8 cellular contexts compared by ENCODE assay signal in genomic region chr17:4554997-4555799, GRCh38. TPM values are rescaled to one million over a fixed set of nuclear protein-coding genes. Genes with fewer than 3 reads are reported as not detected.
DNase-seq lines count a peak whose midpoint lies in the region; ATAC-seq, FAIRE-seq and TF ChIP-seq lines count a peak whose summit lies in the region.

TSS of gene MYBBP1A (minus strand) at chr17:4555384. CDS start at chr17:4555324, 60 bp downstream.

- H3K36me3 ChIP-seq in bronchial epithelial cell (ENCODE audit: control insufficient read depth, insufficient read depth, low read length) (peaks cover 33% of the 10 kb centered on the region), smooth muscle cell (ENCODE audit: low read depth) (no peaks in the 10 kb centered on the region)

- peaks cover 17% of the 10 kb centered on the region for H3K4me1 ChIP-seq in smooth muscle cell (ENCODE audit: low read depth)

- POLR2A ChIA-PET in AG04450 (lab: Yijun Ruan, JAX): interaction anchor here (0.6 to 1.0 kb wide), 3 partner anchors 10 to 12 kb away, joined by 3 read pairs; no protein-coding TSS in a partner anchor

- 1% methylated on average over 69 of the region's 69 CpGs for WGBS in smooth muscle cell (ENCODE audit: low lambda C conversion rate)

- TF ChIP-seq CTCF in AG04450 (IDR thresholded peaks at IDR 0.05; ENCODE audit: low read depth, low read length): peak; percentile 31; the same call in 1 of the 2 replicates
- TF ChIP-seq CTCF in WI38 (IDR thresholded peaks at IDR 0.05; ENCODE audit: low read depth, low read length): no peak
- TF ChIP-seq CTCF in bronchial epithelial cell (IDR thresholded peaks at IDR 0.05; ENCODE audit: insufficient read depth, low read length, severe bottlenecking): no peak
- peak; percentile 31 for TF ChIP-seq CTCF in smooth muscle cell (IDR thresholded peaks at IDR 0.05; ENCODE audit: borderline replicate concordance, insufficient read depth, poor library complexity, severe bottlenecking)

- DNase-seq in AG04450 (ENCODE audit: low read depth, low spot score): peak; percentile 85
- peak; percentile 84 for DNase-seq in NCI-H2227 treated with DMSO at 0.1 percent for 48 hours (lab: John Stamatoyannopoulos, UW)
- DNase-seq in bronchial epithelial cell (ENCODE audit: low read depth): peak; percentile 86
- DNase-seq in iPS-NIHi7 (ENCODE audit: extremely low spot score): peak; percentile 100
- DNase-seq in smooth muscle cell (lab: John Stamatoyannopoulos, UW; ENCODE audit: unreplicated experiment): peak; percentile 85

- no peaks in the 10 kb centered on the region for H3F3A ChIP-seq in smooth muscle cell (ENCODE audit: low read depth)

- ATAC-seq in GM18870 (IDR thresholded peaks at IDR 0.05; ENCODE audit: unreplicated experiment): peak; percentile 58
- ATAC-seq in HG03139 (IDR thresholded peaks at IDR 0.05; ENCODE audit: unreplicated experiment): peak; percentile 79

- H3K79me2 ChIP-seq in smooth muscle cell (ENCODE audit: low read depth): peaks cover 18% of the 10 kb centered on the region

- H3K4me3 ChIP-seq in AG04450 (ENCODE audit: low read depth, low read length): peak within 1 kb of the TSS; percentile 97
- H3K4me3 ChIP-seq in WI38 (ENCODE audit: low read depth, low read length): peak within 1 kb of the TSS; percentile 91
- H3K4me3 ChIP-seq in bronchial epithelial cell (ENCODE audit: low read depth, low read length): peak within 1 kb of the TSS; percentile 100
- peak within 1 kb of the TSS; percentile 67 for H3K4me3 ChIP-seq in smooth muscle cell

- CTCF ChIA-PET in AG04450 (lab: Charles Lee): interaction anchor here (0.7 to 3.1 kb wide), 3 partner anchors 10 to 134 kb away, joined by 3 to 21 read pairs (median 7); no protein-coding TSS in a partner anchor

- peaks cover 4% of the 10 kb centered on the region; the same call in 1 of the 2 replicates for H3K9me3 ChIP-seq in AG04450 (ENCODE audit: control insufficient read depth, insufficient read depth, low read length)
- no peaks in the 10 kb centered on the region for H3K9me3 ChIP-seq in smooth muscle cell (replicated peaks; ENCODE audit: low read depth)

- peak within 1 kb of the TSS; percentile 60 for H3K9ac ChIP-seq in smooth muscle cell (ENCODE audit: low read depth)

- H3K4me2 ChIP-seq in smooth muscle cell: peak within 1 kb of the TSS; percentile 98

- peak within 1 kb of the TSS; percentile 78 for H3K27ac ChIP-seq in AG04450 (ENCODE audit: low read depth, low read length)
- H3K27ac ChIP-seq in smooth muscle cell (ENCODE audit: low read depth): peak within 1 kb of the TSS; percentile 48

- FAIRE-seq in bronchial epithelial cell (lab: Jason Lieb, UNC): peak; percentile 52

- H4K20me1 ChIP-seq in smooth muscle cell (ENCODE audit: low read depth): no peaks in the 10 kb centered on the region

- peak within 1 kb of the TSS; percentile 87 for H2AFZ ChIP-seq in smooth muscle cell (ENCODE audit: low read depth)

- H3K27me3 ChIP-seq in AG04450 (ENCODE audit: control insufficient read depth, insufficient read depth, low read length) (no peaks in the 10 kb centered on the region), bronchial epithelial cell (ENCODE audit: control insufficient read depth, insufficient read depth, low read length) (no peaks in the 10 kb centered on the region), smooth muscle cell (ENCODE audit: low read depth) (no peaks in the 10 kb centered on the region)

RNA-seq across cellular contexts. Expression of gene MYBBP1A, which starts in this region (rescaled TPM):
- polyA plus RNA-seq in AG04450 (2011; rRNA removed) (12.5 and 14.7 TPM in 2 replicates), smooth muscle cell (28.1 and 33.5 TPM in 2 replicates)
- 23.2 and 30.1 TPM in 2 replicates for polyA minus RNA-seq in AG04450 (2011; rRNA and poly(A)+ RNA removed)
- total RNA-seq in bronchial epithelial cell (45.1 and 60.6 TPM in 2 replicates), smooth muscle cell (14.3 and 18.1 TPM in 2 replicates)

Comparison
In these comparisons a context has a peak if more than half of its experiments do, and no peak if none do; other contexts are left out.
1. Peak in every context shown above with its lines: DNase-seq, ATAC-seq, H3K4me3 ChIP-seq and H3K27ac ChIP-seq.
2. CTCF ChIP-seq: peak in AG04450 (single experiment) and smooth muscle cell (single experiment); none in WI38 (single experiment) and bronchial epithelial cell (single experiment).